Comparison of ENCODE assay signal across 8 cellular contexts in the genomic region with DNA sequence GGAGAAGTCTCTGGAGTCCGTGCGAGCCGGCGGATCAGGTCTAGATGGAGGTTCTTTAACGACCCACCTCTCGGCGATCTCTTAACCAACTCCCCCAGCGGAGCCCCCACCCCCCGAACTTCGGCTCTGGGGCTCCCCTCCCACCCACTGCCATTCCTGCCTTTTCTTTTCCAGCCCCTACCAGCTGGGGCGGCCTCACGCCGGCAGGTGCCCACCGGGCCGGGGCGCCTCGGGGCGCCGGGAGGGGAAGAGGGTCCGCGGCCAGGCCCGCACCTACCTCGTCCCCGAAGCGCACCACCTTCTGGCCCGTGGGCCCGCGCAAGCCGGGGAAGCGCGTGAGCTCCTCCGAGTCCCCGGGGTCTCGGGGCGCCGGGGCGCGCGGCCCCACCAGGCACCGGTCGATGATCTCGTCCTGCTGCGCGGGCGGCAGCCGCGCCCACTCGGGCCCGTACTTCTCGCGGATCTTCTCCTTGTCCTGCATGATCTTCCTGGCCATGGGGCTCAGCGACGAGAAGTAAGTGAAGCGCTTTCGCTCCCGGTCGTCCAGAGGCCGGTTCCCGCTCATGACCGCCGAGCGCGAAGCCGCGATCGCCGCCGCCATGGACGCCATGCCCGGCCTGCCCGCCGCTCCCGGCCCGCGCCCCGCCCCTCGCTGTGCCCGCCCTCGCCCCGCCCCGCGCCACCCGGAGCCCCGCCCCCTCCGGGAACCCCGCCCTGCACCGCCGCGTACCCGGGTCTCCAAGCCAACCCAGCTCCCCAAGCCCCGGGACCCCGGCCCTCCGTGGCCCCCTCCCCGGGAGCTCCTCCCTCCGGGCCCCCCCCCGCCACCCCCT. TPM values are rescaled to one million over a fixed set of nuclear protein-coding genes. Genes with fewer than 3 reads are reported as not detected.
DNase-seq lines count a peak whose midpoint lies in the region; ATAC-seq lines count a peak whose summit lies in the region.

A gene with protein sequence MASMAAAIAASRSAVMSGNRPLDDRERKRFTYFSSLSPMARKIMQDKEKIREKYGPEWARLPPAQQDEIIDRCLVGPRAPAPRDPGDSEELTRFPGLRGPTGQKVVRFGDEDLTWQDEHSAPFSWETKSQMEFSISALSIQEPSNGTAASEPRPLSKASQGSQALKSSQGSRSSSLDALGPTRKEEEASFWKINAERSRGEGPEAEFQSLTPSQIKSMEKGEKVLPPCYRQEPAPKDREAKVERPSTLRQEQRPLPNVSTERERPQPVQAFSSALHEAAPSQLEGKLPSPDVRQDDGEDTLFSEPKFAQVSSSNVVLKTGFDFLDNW (minus strand): TSS at position 619 of the 833 bp plus-strand sequence. CDS start 9 bp downstream, at position 610.

- H3K4me3 Mint-ChIP-seq in effector memory CD8-positive, alpha-beta T cell = peak within 1 kb of the TSS; percentile 87 to 88

- H3K27me3 Mint-ChIP-seq in effector memory CD8-positive, alpha-beta T cell = peaks cover 19 to 44% of the 10 kb centered on the region in 2 donors

- H3K9me3 Mint-ChIP-seq in effector memory CD8-positive, alpha-beta T cell = no peaks in the 10 kb centered on the region

- 1% methylated on average over 46 to 61 of the region's 96 CpGs for WGBS in mesodermal cell (ENCODE audit: insufficient coverage in 2 of 2), 2 experiments

- H3K27ac Mint-ChIP-seq in effector memory CD8-positive, alpha-beta T cell = peak within 1 kb of the TSS; percentile 67 to 79

- H3K36me3 Mint-ChIP-seq in effector memory CD8-positive, alpha-beta T cell (ENCODE audit: insufficient read depth) = peaks cover 4% of the 10 kb centered on the region

- H3K4me3 ChIP-seq in mesodermal cell (ENCODE audit: extremely low read depth, insufficient read depth, low read length, poor library complexity, severe bottlenecking) = peak within 1 kb of the TSS; percentile 92

- peaks cover 34% of the 10 kb centered on the region for H3K4me1 ChIP-seq in mesodermal cell (ENCODE audit: control insufficient read depth, insufficient read depth, low read length, poor library complexity, severe bottlenecking)

- peaks cover 17% of the 10 kb centered on the region for H3K36me3 ChIP-seq in mesodermal cell (ENCODE audit: control insufficient read depth, insufficient read depth, low read length)

- H3K27ac ChIP-seq in mesodermal cell (ENCODE audit: low read depth, low read length, severe bottlenecking) = peak within 1 kb of the TSS; percentile 97

- no peaks in the 10 kb centered on the region for H3K9me3 ChIP-seq in mesodermal cell (ENCODE audit: control insufficient read depth, low read length)

- DNase-seq in SKM-1 treated with dmso at 0.1 percent for 144 hours (lab: John Stamatoyannopoulos, UW; ENCODE audit: unreplicated experiment) (peak; percentile 59), SKM-1 (lab: John Stamatoyannopoulos, UW; ENCODE audit: unreplicated experiment) (no peak), NCI-H226 (peak; percentile 7)
- peak; percentile 93 for DNase-seq in activated CD8-positive, alpha-beta memory T cell treated with anti-CD3 and anti-CD28 coated beads for 24 hours
- DNase-seq in effector memory CD8-positive, alpha-beta T cell = peak; percentile 52 to 64 (median 57)
- DNase-seq in stimulated activated CD8-positive, alpha-beta memory T cell treated with anti-CD3 and anti-CD28 coated beads, Interleukin-15, amount 100 ng/mL, for 4 hours (ENCODE audit: low read depth in 2 of 2) = peak; percentile 27 to 58

- peaks cover 10 to 16% of the 10 kb centered on the region in 2 donors for H3K4me1 Mint-ChIP-seq in effector memory CD8-positive, alpha-beta T cell (ENCODE audit: low read depth in 2 of 2)

- peak; percentile 74 for ATAC-seq in HG02970 (IDR thresholded peaks at IDR 0.05; ENCODE audit: low FRiP score, unreplicated experiment)
- peak; percentile 87 for ATAC-seq in effector memory CD8-positive, alpha-beta T cell (replicated peaks)

RNA-seq across cellular contexts. Expression of the gene that starts here (rescaled TPM):
- polyA plus RNA-seq in mesodermal cell (2013, experiment 1 of 2) = 50.5 TPM
- 50.3 TPM for polyA plus RNA-seq in mesodermal cell (2013, experiment 2 of 2)
